In genomic region chr1:159318784-159319551, GRCh38 we compare ENCODE assay signal across 25 cellular contexts. TPM values are rescaled to one million over a fixed set of nuclear protein-coding genes. Genes with fewer than 3 reads are reported as not detected.
"Had no signal": no experiment of that assay in that cellular context is flagged by ENCODE, and none has a peak within 500 bp of the region (broad histone marks: within the 10 kb centered on the region; RNA-seq: fewer than 3 reads in every experiment).

No MANE protein-coding gene starts in this region.

- H3K4me3 Mint-ChIP-seq: endodermal cell; naive B cell; nephron; stimulated activated effector memory CD8-positive, alpha-beta T cell treated with anti-CD3 and anti-CD28 coated beads, Interleukin-12 subunit alpha, Interleukin-12 subunit beta, amount 100 ng/mL, for 72 hours; stimulated activated naive CD8-positive, alpha-beta T cell treated with anti-CD3 and anti-CD28 coated beads, Interleukin-15, Interleukin-2, amounts not matched to agents 100 ng/mL and 50 ng/mL, for 24 hours had no signal

- H3K27ac Mint-ChIP-seq: endodermal cell; naive B cell; nephron; stimulated activated effector memory CD8-positive, alpha-beta T cell treated with anti-CD3 and anti-CD28 coated beads, Interleukin-12 subunit alpha, Interleukin-12 subunit beta, amount 100 ng/mL, for 72 hours; stimulated activated naive CD8-positive, alpha-beta T cell treated with anti-CD3 and anti-CD28 coated beads, Interleukin-15, Interleukin-2, amounts not matched to agents 100 ng/mL and 50 ng/mL, for 24 hours had no signal

- DNase-seq: effector CD4-positive, alpha-beta T cell; endodermal cell; heart left ventricle; hippocampal formation; kidney glomerular epithelial cell; mesendoderm; naive B cell; occipital lobe; retina; right lobe of liver; stimulated activated CD4-positive, alpha-beta T cell treated with anti-CD3 and anti-CD28 coated beads, Interleukin-4, amount 100 ng/mL, for 1 hour; stimulated activated CD8-positive, alpha-beta memory T cell treated with anti-CD3 and anti-CD28 coated beads, Interleukin-4, amount 100 ng/mL, for 48 hours; tibial artery; upper lobe of left lung; uterus had no signal

- H3K36me3 ChIP-seq: heart left ventricle, prostate gland, right lobe of liver, tibial artery, upper lobe of left lung, uterus had no signal

- H3K4me1 Mint-ChIP-seq: endodermal cell; nephron; stimulated activated effector memory CD8-positive, alpha-beta T cell treated with anti-CD3 and anti-CD28 coated beads, Interleukin-12 subunit alpha, Interleukin-12 subunit beta, amount 100 ng/mL, for 72 hours had no signal

- ATAC-seq: heart left ventricle; right lobe of liver; stimulated activated effector memory CD8-positive, alpha-beta T cell treated with anti-CD3 and anti-CD28 coated beads, Interleukin-12 subunit alpha, Interleukin-12 subunit beta, amount 100 ng/mL, for 72 hours had no signal

- H3K9me3 ChIP-seq: prostate gland, right lobe of liver, tibial artery, upper lobe of left lung, uterus had no signal

- H3K4me1 ChIP-seq: parathyroid adenoma, prostate gland, right lobe of liver, tibial artery, upper lobe of left lung, uterus had no signal

- H3K36me3 Mint-ChIP-seq: stimulated activated effector memory CD8-positive, alpha-beta T cell treated with anti-CD3 and anti-CD28 coated beads, Interleukin-12 subunit alpha, Interleukin-12 subunit beta, amount 100 ng/mL, for 72 hours had no signal

- H3K27me3 ChIP-seq: heart left ventricle, right lobe of liver, tibial artery, upper lobe of left lung, uterus had no signal

- H3K4me3 ChIP-seq: heart left ventricle, prostate gland, right lobe of liver, tibial artery, upper lobe of left lung, uterus had no signal

- H3K27ac ChIP-seq: heart left ventricle, parathyroid adenoma, prostate gland, right lobe of liver, tibial artery, upper lobe of left lung, uterus had no signal

RNA-seq across cellular contexts. Expression of gene FCER1A, which starts 16.8 kb away (rescaled TPM):
- total RNA-seq: dermis microvascular lymphatic vessel endothelial cell, endodermal cell, fibroblast of lung, frontal cortex, glomerular endothelial cell, lung microvascular endothelial cell had no signal
